In the genomic region with DNA sequence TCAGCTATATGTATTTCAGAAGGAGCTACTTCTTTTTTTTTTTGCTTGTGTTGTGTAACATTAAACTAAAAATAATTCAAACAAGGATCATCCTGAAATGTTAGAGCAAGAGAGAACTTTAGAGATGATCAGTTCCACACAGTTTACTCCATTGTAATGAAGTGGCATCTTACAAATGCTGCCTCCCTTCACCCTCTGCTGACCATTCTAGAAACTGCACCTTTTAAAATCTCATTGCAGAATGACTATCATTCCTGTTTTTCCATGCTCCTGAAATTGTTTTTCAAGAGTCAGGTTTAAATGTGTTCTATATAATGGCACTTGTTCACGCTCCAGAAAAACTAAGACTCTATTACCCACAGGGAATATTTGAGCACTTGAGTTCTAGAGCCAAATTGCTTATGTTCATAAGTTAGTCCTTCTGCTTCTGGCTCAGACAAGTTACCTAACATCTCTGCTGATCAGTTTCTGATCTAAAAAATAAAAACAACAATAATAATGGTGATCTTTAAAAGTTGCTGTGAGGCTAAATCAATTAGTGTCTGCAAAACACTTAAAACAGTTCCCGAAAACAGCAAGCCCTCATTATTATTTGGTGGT, we compare ENCODE assay signal across 9 cellular contexts. TPM values are rescaled to one million over a fixed set of nuclear protein-coding genes. Genes with fewer than 3 reads are reported as not detected.
DNase-seq lines count a peak whose midpoint lies in the region; ATAC-seq and TF ChIP-seq lines count a peak whose summit lies in the region.
"Had no signal": no experiment of that assay in that cellular context is flagged by ENCODE, and none has a peak within 500 bp of the region (broad histone marks: within the 10 kb centered on the region; RNA-seq: fewer than 3 reads in every experiment).

No MANE protein-coding gene starts in this region.

- no peak overlapping the region for H3K56ac ChIP-seq in IMR-90 (ENCODE audit: extremely low read depth, insufficient read depth, low read length)

- H3K4me3 ChIP-seq in IMR-90 (ENCODE audit: insufficient read depth, low read depth, low read length) (no peak overlapping the region), heart right ventricle (no peak overlapping the region), thoracic aorta (no peak overlapping the region)

- H3K4ac ChIP-seq in IMR-90 (ENCODE audit: low read depth, low read length) = no peak overlapping the region

- no peak overlapping the region for H2AK5ac ChIP-seq in IMR-90 (ENCODE audit: low read depth, low read length)

- POLR2A ChIA-PET in IMR-90 (lab: Charles Lee; ENCODE audit: unreplicated experiment) = no interaction called here

- no peak overlapping the region for H3K23ac ChIP-seq in IMR-90 (ENCODE audit: low read depth, low read length)

- H3K9ac ChIP-seq in IMR-90 (ENCODE audit: low read depth, low read length) = no peak overlapping the region

- no peak overlapping the region for H4K8ac ChIP-seq in IMR-90 (ENCODE audit: low read depth in 2 of 2, low read length in 2 of 2)

- H3K27me3 ChIP-seq in IMR-90 (ENCODE audit: control insufficient read depth, insufficient read depth, low read length) (no peaks in the 10 kb centered on the region), heart right ventricle (peaks cover 0 to 13% (median 5%) of the 10 kb centered on the region in 7 donors), thoracic aorta (replicated peaks; ENCODE audit: insufficient read depth) (no peaks in the 10 kb centered on the region)

- H2AFZ ChIP-seq in IMR-90 (replicated peaks; ENCODE audit: low read length, poor library complexity) = no peak overlapping the region

- H2BK15ac ChIP-seq in IMR-90 (ENCODE audit: low read depth, low read length) = no peak overlapping the region

- no peaks in the 10 kb centered on the region for H4K20me1 ChIP-seq in IMR-90 (ENCODE audit: insufficient read depth, low read length)

- H2BK20ac ChIP-seq in IMR-90 (ENCODE audit: low read depth, low read length) = no peak overlapping the region

- H3K9me1 ChIP-seq in IMR-90 (ENCODE audit: insufficient read depth, low read length) = no peaks in the 10 kb centered on the region

- CTCF ChIA-PET in IMR-90 (lab: Yijun Ruan, JAX) = interaction anchor here (0.6 to 1.1 kb wide), 12 partner anchors 16 to 1315 kb away, joined by 3 to 6 read pairs (median 4); no protein-coding TSS in a partner anchor

- H3K4me1 ChIP-seq in IMR-90 (ENCODE audit: control insufficient read depth, insufficient read depth, low read length) = no peaks in the 10 kb centered on the region
- H3K4me1 ChIP-seq in heart right ventricle = no peaks in the 10 kb centered on the region
- H3K4me1 ChIP-seq in thoracic aorta (ENCODE audit: control insufficient read depth in 1 of 2, low read depth in 2 of 2) = no peaks in the 10 kb centered on the region

- DNase-seq in DMS153 (lab: John Stamatoyannopoulos, UW) = peak; percentile 7
- peak; percentile 23 for DNase-seq in IMR-90
- DNase-seq in SW480 (ENCODE audit: low spot score) = peak; percentile 23
- no peak for DNase-seq in heart right ventricle
- DNase-seq in thoracic aorta (ENCODE audit: low spot score) = no peak
- no peak for DNase-seq in activated CD4-positive, alpha-beta T cell treated with anti-CD3 and anti-CD28 coated beads for 4 hours
- DNase-seq in T-helper 9 cell = no peak

- no peak overlapping the region for H3K14ac ChIP-seq in IMR-90 (replicated peaks; ENCODE audit: low read depth, low read length)

- H3K9me3 ChIP-seq in IMR-90 (ENCODE audit: control insufficient read depth, insufficient read depth, low read length) (no peaks in the 10 kb centered on the region), heart right ventricle (no peaks in the 10 kb centered on the region), thoracic aorta (no peaks in the 10 kb centered on the region)

- no peak for TF ChIP-seq POLR2A in IMR-90 (IDR thresholded peaks at IDR 0.05; ENCODE audit: low read depth, low read length)

- H3K18ac ChIP-seq in IMR-90 (ENCODE audit: low read depth, low read length) = no peak overlapping the region

- intact Hi-C loops in IMR-90 (cut with micrococcal nuclease) = loop anchor here (1.0 kb wide), 2 partner anchors 398 to 860 kb away; no protein-coding TSS in a partner anchor
- intact Hi-C loops in heart right ventricle (cut with DNase I) = loop anchor here (2.0 to 10.0 kb wide), 5 partner anchors 365 to 398 kb away; no protein-coding TSS in a partner anchor

- dilution Hi-C loops in IMR-90 (cut with HindIII; ENCODE audit: low sequenced_read_pairs, unreplicated experiment) = no loop called here

- no peak overlapping the region for H2BK120ac ChIP-seq in IMR-90 (ENCODE audit: low read depth, low read length)

- no peak overlapping the region for H3K4me2 ChIP-seq in IMR-90 (ENCODE audit: low read depth, low read length)

- no peak overlapping the region for H4K5ac ChIP-seq in IMR-90 (ENCODE audit: low read depth, low read length)

- H3K36me3 ChIP-seq in IMR-90 (ENCODE audit: control insufficient read depth, insufficient read depth, low read length) (no peaks in the 10 kb centered on the region), heart right ventricle (no peaks in the 10 kb centered on the region), thoracic aorta (no peaks in the 10 kb centered on the region)

- H2AK9ac ChIP-seq in IMR-90 (replicated peaks; ENCODE audit: low read depth, low read length, poor library complexity) = no peak overlapping the region

- WGBS in IMR-90 (ENCODE audit: extremely low coverage in 2 of 2, insufficient read length in 1 of 2), 2 experiments = no CpG with 5 or more reads among the region's 2 CpGs
- WGBS in heart right ventricle, 2 donors = 40 to 44% methylated on average over 2 of the region's 2 CpGs

- peak; percentile 61 for ATAC-seq in GM19452 (IDR thresholded peaks at IDR 0.05; ENCODE audit: unreplicated experiment)
- ATAC-seq in IMR-90 (ENCODE audit: low read depth) = peak; percentile 86
- ATAC-seq in heart right ventricle = peak in 1 of 8 donors; percentile 50
- ATAC-seq in thoracic aorta (ENCODE audit: insufficient number of reproducible peaks, low FRiP score, low read depth) = no peak

- TF ChIP-seq CTCF in IMR-90 (conservative IDR thresholded peaks at IDR 0.05; ENCODE audit: low read depth, low read length) (peak; percentile 69), heart right ventricle (IDR thresholded peaks at IDR 0.05) (peak; percentile 28 to 79 (median 67)), thoracic aorta (IDR thresholded peaks at IDR 0.05) (peak; percentile 64)

- no peak overlapping the region for H4K91ac ChIP-seq in IMR-90 (ENCODE audit: insufficient read depth, low read depth, low read length)

- H3K27ac ChIP-seq in IMR-90 (ENCODE audit: insufficient read depth, low read length) (no peak overlapping the region), heart right ventricle (no peak overlapping the region), thoracic aorta (no peak overlapping the region)

- in situ Hi-C loops in IMR-90 (cut with MboI; ENCODE audit: low sequenced_read_pairs) = no loop called here

- no peak overlapping the region for H2BK5ac ChIP-seq in IMR-90 (ENCODE audit: low read depth, low read length, poor library complexity, severe bottlenecking)

- H3K79me1 ChIP-seq in IMR-90 (ENCODE audit: low read depth in 1 of 2, low read length in 2 of 2) = no peaks in the 10 kb centered on the region

- BruUV-seq in IMR-90 (replicated peaks; lab: Mats Ljungman, UMichigan) = no TSS peak

- peak; percentile 67 for TF ChIP-seq RAD21 in IMR-90 (IDR thresholded peaks at IDR 0.05; ENCODE audit: low read length)

TF ChIP-seq in IMR-90, 13 proteins besides CTCF, POLR2A, EP300 and RAD21:
- TF ChIP-seq SMC3 (IDR thresholded peaks at IDR 0.05; ENCODE audit: low read depth, low read length) = peak; percentile 60
- no peak for TF ChIP-seq BHLHE40 (IDR thresholded peaks at IDR 0.05; ENCODE audit: low read depth, low read length)
TF ChIP-seq in IMR-90: peak in this region for 1.

RNA-seq across cellular contexts. Expression of gene SLC44A5, which starts 21.5 kb away (rescaled TPM):
- total RNA-seq in IMR-90 (2012; rRNA removed) = under 0.01 TPM in 2 replicates
- not detected in 2 replicates for polyA plus RNA-seq in IMR-90 (2012; rRNA removed)
- polyA plus RNA-seq in IMR-90 (2012; cell fraction: cytosol; rRNA removed) = not detected in 2 replicates
- polyA plus RNA-seq in IMR-90 (2012; cell fraction: nucleus; rRNA removed; ENCODE audit: low replicate concordance) = 0.03 TPM in 1 of 2 replicates, not detected in the other
- 1 to 10 TPM in 7 of 10 donors, under 1 TPM in 3; 0.21 to 4.8 (median 1.5) TPM for total RNA-seq in heart right ventricle
- polyA plus RNA-seq in heart right ventricle = 1 to 10 TPM in 1 of 2 donors, under 1 TPM in 1; 0.10 to 2.5 TPM
- under 1 TPM; 0.28 to 0.68 TPM for total RNA-seq in thoracic aorta
- total RNA-seq: T-helper 1 cell treated with Interleukin-12 subunit alpha and Interleukin-12 subunit beta and Interleukin-4 antibody, amounts not matched to agents 30 ng/mL and 1 ng/mL, for 36 hours had no signal

Comparison
In these comparisons a context has a peak if more than half of its experiments do, and no peak if none do; other contexts are left out.
1. DNase-seq: peak in DMS153 (single experiment), IMR-90 (single experiment) and SW480 (single experiment); none in heart right ventricle (0 of 2), thoracic aorta (single experiment), activated CD4-positive, alpha-beta T cell treated with anti-CD3 and anti-CD28 coated beads for 4 hours (0 of 2) and T-helper 9 cell (single experiment).
2. Peak in every context shown above with its lines, with median percentiles within 50 percentile points of each other: CTCF ChIP-seq.